In the genomic region with DNA sequence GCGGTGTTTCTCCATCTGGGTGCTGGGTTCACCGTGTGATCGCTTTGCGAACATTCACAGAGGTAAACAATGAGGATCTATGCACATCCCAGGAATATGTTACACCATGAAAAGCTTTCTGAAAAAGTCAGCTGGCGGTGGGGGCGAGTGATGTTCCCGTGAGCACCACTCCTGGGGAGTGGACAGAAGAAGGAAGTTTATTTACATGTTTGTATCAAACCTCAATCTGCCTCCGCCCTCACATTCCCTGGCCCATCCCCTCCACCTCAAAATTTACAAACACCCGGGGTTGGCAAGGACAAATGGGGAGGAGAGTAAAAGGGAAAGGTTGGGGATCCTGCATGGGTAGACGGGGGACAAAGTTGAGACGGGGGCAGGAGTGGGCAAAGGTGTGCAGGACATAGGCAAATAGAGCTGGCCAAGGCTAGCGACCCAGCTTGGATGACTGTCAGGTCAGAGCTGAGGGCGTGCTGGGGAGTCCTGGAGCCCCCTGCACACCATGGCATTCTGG, we compare ENCODE assay signal across 9 cellular contexts. TPM values are rescaled to one million over a fixed set of nuclear protein-coding genes. Genes with fewer than 3 reads are reported as not detected.
DNase-seq lines count a peak whose midpoint lies in the region; ATAC-seq and TF ChIP-seq lines count a peak whose summit lies in the region.
"Had no signal": no experiment of that assay in that cellular context is flagged by ENCODE, and none has a peak within 500 bp of the region (broad histone marks: within the 10 kb centered on the region; RNA-seq: fewer than 3 reads in every experiment).

No MANE protein-coding gene starts in this region.

- H3K79me2 ChIP-seq in DOHH2 (ENCODE audit: control insufficient read depth, low read length) = peaks cover 57% of the 10 kb centered on the region

- H3K9me2 ChIP-seq in DOHH2 (replicated peaks; ENCODE audit: control insufficient read depth, low read length) = no peaks in the 10 kb centered on the region

- in situ Hi-C loops in gastrocnemius medialis (cut with MboI; ENCODE audit: low sequenced_read_pairs in 4 of 4) = loop anchor here in 3 of 4 donors (5.0 to 25.0 kb wide), 6 partner anchors 42 to 207 kb away; a partner anchor contains a TSS

- TF ChIP-seq CTCF in DOHH2 (IDR thresholded peaks at IDR 0.05; ENCODE audit: low read depth, low read length, poor library complexity, severe bottlenecking) (no peak), WI38 (IDR thresholded peaks at IDR 0.05; ENCODE audit: low read depth, low read length) (no peak), left ventricle myocardium inferior (IDR thresholded peaks at IDR 0.05; ENCODE audit: borderline replicate concordance) (no peak), gastrocnemius medialis (IDR thresholded peaks at IDR 0.05 in 4 of 5, conservative IDR thresholded peaks at IDR 0.05 in 1 of 5) (no peak)

- ATAC-seq in gastrocnemius medialis = no peak
- no peak for ATAC-seq in GM21447 (IDR thresholded peaks at IDR 0.05; ENCODE audit: unreplicated experiment)

- intact Hi-C loops in left ventricle myocardium inferior (cut with micrococcal nuclease) = loop anchor here (10.0 kb wide), 1 partner anchor 50 kb away; a partner anchor contains a TSS
- intact Hi-C loops in gastrocnemius medialis (cut with DNase I; ENCODE audit: low total_unique reads) = loop anchor here (5.0 kb wide), 4 partner anchors 157 to 352 kb away; a partner anchor contains a TSS

- no peak for TF ChIP-seq POLR2A in gastrocnemius medialis (IDR thresholded peaks at IDR 0.05)

- peaks cover 70% of the 10 kb centered on the region for H3K4me1 ChIP-seq in DOHH2 (ENCODE audit: control insufficient read depth, low read length)
- peaks cover 87% of the 10 kb centered on the region for H3K4me1 ChIP-seq in left ventricle myocardium inferior
- peaks cover 55 to 57% of the 10 kb centered on the region in 2 donors for H3K4me1 ChIP-seq in gastrocnemius medialis

- H3F3A ChIP-seq in DOHH2 (ENCODE audit: control insufficient read depth, insufficient read depth) = peaks cover 22% of the 10 kb centered on the region

- H3K27me3 ChIP-seq in DOHH2 (ENCODE audit: control insufficient read depth, low read length) (no peaks in the 10 kb centered on the region), left ventricle myocardium inferior (ENCODE audit: low read depth) (no peaks in the 10 kb centered on the region), gastrocnemius medialis (no peaks in the 10 kb centered on the region)

- H3K4me3 ChIP-seq in DOHH2 (ENCODE audit: low read length) (peak overlapping the region; percentile 100; the same call in 1 of the 2 replicates), WI38 (ENCODE audit: low read depth, low read length) (peak overlapping the region; percentile 99), left ventricle myocardium inferior (peak overlapping the region; percentile 90), gastrocnemius medialis (peak overlapping the region; percentile 58 to 99 (median 78))

- DNase-seq in left ventricle myocardium inferior = no peak
- no peak for DNase-seq in gastrocnemius medialis
- DNase-seq in NCI-H187 (lab: John Stamatoyannopoulos, UW) = no peak
- DNase-seq in NCI-H345 treated with DMSO at 0.1 percent for 48 hours (lab: John Stamatoyannopoulos, UW; ENCODE audit: unreplicated experiment) = no peak
- DNase-seq in putamen (ENCODE audit: low spot score) = no peak
- DNase-seq: NCI-H187 treated with DMSO at 0.1 percent for 48 hours had no signal

- H3K27ac ChIP-seq in DOHH2 (ENCODE audit: low read depth, low read length) (peak overlapping the region; percentile 93), left ventricle myocardium inferior (replicated peaks) (peak overlapping the region; percentile 99), gastrocnemius medialis (peak overlapping the region; percentile 92 to 99 (median 96))

- no peaks in the 10 kb centered on the region for H4K20me1 ChIP-seq in DOHH2 (ENCODE audit: control insufficient read depth, insufficient read depth, low read depth, low read length)

- H3K36me3 ChIP-seq in DOHH2 (ENCODE audit: control insufficient read depth, low read length) (peaks cover 70% of the 10 kb centered on the region), left ventricle myocardium inferior (peaks cover 48% of the 10 kb centered on the region), gastrocnemius medialis (peaks cover 0 to 46% of the 10 kb centered on the region in 2 donors)

- peak overlapping the region; percentile 92 for H3K4me2 ChIP-seq in DOHH2 (ENCODE audit: low read length)

- H3K9me3 ChIP-seq in DOHH2 (ENCODE audit: control insufficient read depth, insufficient read depth, low read length) = no peaks in the 10 kb centered on the region
- no peaks in the 10 kb centered on the region for H3K9me3 ChIP-seq in left ventricle myocardium inferior (replicated peaks)
- H3K9me3 ChIP-seq in gastrocnemius medialis = no peaks in the 10 kb centered on the region

RNA-seq across cellular contexts. Expression of a gene that starts 6.9 kb away (rescaled TPM):
- total RNA-seq in left ventricle myocardium inferior = 45.6 TPM
- 100 to 1,000 TPM; 103 to 220 (median 193) TPM for total RNA-seq in gastrocnemius medialis

RNA-seq across cellular contexts. Expression of a gene that starts 24.5 kb away (rescaled TPM):
- total RNA-seq in left ventricle myocardium inferior = 0.08 TPM
- under 1 TPM in 1 of 4 donors, not detected in 3; 0.29 TPM for total RNA-seq in gastrocnemius medialis

RNA-seq across cellular contexts. Expression of a gene that starts 40.4 kb away (rescaled TPM):
- total RNA-seq in left ventricle myocardium inferior (0.22 TPM), gastrocnemius medialis (1 to 10 TPM in 1 of 4 donors, under 1 TPM in 2, not detected in 1; 0.20 to 2.0 (median 0.38) TPM)

RNA-seq across cellular contexts. Expression of a gene that starts 49.0 kb away (rescaled TPM):
- 23.5 TPM for total RNA-seq in left ventricle myocardium inferior
- 10 to 100 TPM; 40.2 to 98.6 (median 43.7) TPM for total RNA-seq in gastrocnemius medialis
